11 cellular contexts compared by ENCODE assay signal in the genomic region with DNA sequence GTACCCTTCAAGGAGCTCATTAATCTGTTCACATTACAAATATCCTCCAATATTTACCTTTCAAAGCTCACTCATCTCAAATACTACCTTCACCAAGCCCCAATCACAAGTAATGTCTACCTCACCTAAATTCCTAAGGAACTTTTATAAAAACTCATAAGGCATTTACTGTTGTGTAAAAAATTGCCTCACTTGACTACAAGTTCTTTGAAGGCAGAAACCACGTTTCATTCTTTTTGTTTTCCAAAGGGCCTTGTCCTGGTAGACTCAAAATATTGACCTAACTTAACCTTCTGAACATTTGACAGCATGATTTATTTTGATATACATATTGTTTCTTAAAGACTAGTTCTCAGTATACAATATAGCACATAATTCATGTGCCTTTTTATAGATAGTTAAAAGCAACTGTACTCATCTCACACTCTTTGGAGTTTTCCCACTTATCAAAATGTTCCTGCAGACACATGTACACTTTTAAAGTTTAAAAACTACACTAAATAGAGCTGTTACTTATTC. TPM values are rescaled to one million over a fixed set of nuclear protein-coding genes. Genes with fewer than 3 reads are reported as not detected.
A peak's percentile ranks its signal among the peaks of the same experiment; 100 is the strongest.
DNase-seq lines count a peak whose midpoint lies in the region; ATAC-seq and TF ChIP-seq lines count a peak whose summit lies in the region.
"Had no signal": no experiment of that assay in that cellular context is flagged by ENCODE, and none has a peak within 500 bp of the region (broad histone marks: within the 10 kb centered on the region; RNA-seq: fewer than 3 reads in every experiment).

No MANE protein-coding gene starts in this region.

- peak overlapping the region; percentile 84 for H3K27ac Mint-ChIP-seq in activated naive CD4-positive, alpha-beta T cell treated with anti-CD3 and anti-CD28 coated beads, Interleukin-2, amount 50 U/mL, for 24 hours
- no peak overlapping the region for H3K27ac Mint-ChIP-seq in activated naive CD4-positive, alpha-beta T cell treated with anti-CD3 and anti-CD28 coated beads for 36 hours
- peak overlapping the region; percentile 33 for H3K27ac Mint-ChIP-seq in activated T-helper 17 cell treated with anti-CD3 and anti-CD28 coated beads, Interleukin-2, amount 50 U/mL, for 72 hours
- peak overlapping the region; percentile 37 for H3K27ac Mint-ChIP-seq in type B pancreatic cell
- H3K27ac Mint-ChIP-seq: activated CD4-positive, alpha-beta T cell treated with anti-CD3 and anti-CD28 coated beads for 36 hours had no signal

- H3K9me3 ChIP-seq in left lung = no peaks in the 10 kb centered on the region

- H3K27me3 Mint-ChIP-seq in activated naive CD4-positive, alpha-beta T cell treated with anti-CD3 and anti-CD28 coated beads, Interleukin-2, amount 50 U/mL, for 24 hours = no peaks in the 10 kb centered on the region
- no peaks in the 10 kb centered on the region for H3K27me3 Mint-ChIP-seq in activated naive CD4-positive, alpha-beta T cell treated with anti-CD3 and anti-CD28 coated beads for 36 hours (ENCODE audit: low read depth)
- no peaks in the 10 kb centered on the region for H3K27me3 Mint-ChIP-seq in activated T-helper 17 cell treated with anti-CD3 and anti-CD28 coated beads, Interleukin-2, amount 50 U/mL, for 72 hours
- H3K27me3 Mint-ChIP-seq in type B pancreatic cell = no peaks in the 10 kb centered on the region
- H3K27me3 Mint-ChIP-seq: activated CD4-positive, alpha-beta T cell treated with anti-CD3 and anti-CD28 coated beads for 36 hours had no signal

- no peaks in the 10 kb centered on the region for H3K36me3 Mint-ChIP-seq in activated naive CD4-positive, alpha-beta T cell treated with anti-CD3 and anti-CD28 coated beads, Interleukin-2, amount 50 U/mL, for 24 hours
- H3K36me3 Mint-ChIP-seq in activated naive CD4-positive, alpha-beta T cell treated with anti-CD3 and anti-CD28 coated beads for 36 hours (ENCODE audit: low read depth) = no peaks in the 10 kb centered on the region
- no peaks in the 10 kb centered on the region for H3K36me3 Mint-ChIP-seq in activated T-helper 17 cell treated with anti-CD3 and anti-CD28 coated beads, Interleukin-2, amount 50 U/mL, for 72 hours (ENCODE audit: low read depth)
- H3K36me3 Mint-ChIP-seq in type B pancreatic cell = peaks cover 3% of the 10 kb centered on the region

- no peak for ATAC-seq in activated T-helper 17 cell treated with anti-CD3 and anti-CD28 coated beads, Interleukin-2, amount 50 U/mL, for 72 hours (replicated peaks)
- ATAC-seq in left lung = no peak
- ATAC-seq: activated CD4-positive, alpha-beta T cell treated with anti-CD3 and anti-CD28 coated beads for 36 hours had no signal

- H3K4me3 ChIP-seq in left lung = no peak overlapping the region

- DNase-seq in activated naive CD4-positive, alpha-beta T cell treated with anti-CD3 and anti-CD28 coated beads for 36 hours = no peak
- DNase-seq in left lung (no peak), type B pancreatic cell (ENCODE audit: extremely low spot score, unreplicated experiment) (no peak), OCI-M2 (lab: John Stamatoyannopoulos, UW; ENCODE audit: unreplicated experiment) (no peak), anterior cingulate cortex (lab: John Stamatoyannopoulos, UW) (no peak), cerebellar cortex (ENCODE audit: low spot score) (no peak)
- DNase-seq: activated CD4-positive, alpha-beta T cell treated with anti-CD3 and anti-CD28 coated beads for 36 hours; SHP77 treated with DMSO at 0.1 percent for 48 hours; stimulated activated CD8-positive, alpha-beta memory T cell treated with anti-CD3 and anti-CD28 coated beads, Interleukin-4, amount 100 ng/mL, for 48 hours had no signal

- H3K4me3 Mint-ChIP-seq in activated naive CD4-positive, alpha-beta T cell treated with anti-CD3 and anti-CD28 coated beads, Interleukin-2, amount 50 U/mL, for 24 hours = peak overlapping the region; percentile 40
- H3K4me3 Mint-ChIP-seq in activated naive CD4-positive, alpha-beta T cell treated with anti-CD3 and anti-CD28 coated beads for 36 hours = no peak overlapping the region
- peak overlapping the region; percentile 84 for H3K4me3 Mint-ChIP-seq in activated T-helper 17 cell treated with anti-CD3 and anti-CD28 coated beads, Interleukin-2, amount 50 U/mL, for 72 hours
- H3K4me3 Mint-ChIP-seq in type B pancreatic cell = peak overlapping the region; percentile 99

- intact Hi-C loops in activated naive CD4-positive, alpha-beta T cell treated with anti-CD3 and anti-CD28 coated beads for 36 hours (cut with micrococcal nuclease) = loop anchor here (5.0 to 10.0 kb wide), 6 partner anchors 320 to 1972 kb away; a partner anchor contains a TSS
- intact Hi-C loops in left lung (cut with DNase I) = no loop called here

- H3K27ac ChIP-seq in left lung = peak overlapping the region; percentile 23 to 34

- TF ChIP-seq CTCF in left lung (IDR thresholded peaks at IDR 0.05) (no peak), type B pancreatic cell (conservative IDR thresholded peaks at IDR 0.05) (no peak)

- CTCF ChIA-PET in activated naive CD4-positive, alpha-beta T cell treated with anti-CD3 and anti-CD28 coated beads for 36 hours (lab: Charles Lee) = interaction anchor here (0.6 kb wide), 1 partner anchor 42 kb away, joined by 5 read pairs; no protein-coding TSS in a partner anchor

- peaks cover 0 to 42% of the 10 kb centered on the region in 2 donors for H3K4me1 ChIP-seq in left lung

- H3K9me3 Mint-ChIP-seq in activated naive CD4-positive, alpha-beta T cell treated with anti-CD3 and anti-CD28 coated beads, Interleukin-2, amount 50 U/mL, for 24 hours = no peaks in the 10 kb centered on the region
- H3K9me3 Mint-ChIP-seq in activated naive CD4-positive, alpha-beta T cell treated with anti-CD3 and anti-CD28 coated beads for 36 hours = no peaks in the 10 kb centered on the region
- no peaks in the 10 kb centered on the region for H3K9me3 Mint-ChIP-seq in activated T-helper 17 cell treated with anti-CD3 and anti-CD28 coated beads, Interleukin-2, amount 50 U/mL, for 72 hours
- H3K9me3 Mint-ChIP-seq in type B pancreatic cell = no peaks in the 10 kb centered on the region

- H3K36me3 ChIP-seq in left lung = no peaks in the 10 kb centered on the region

- peaks cover 64% of the 10 kb centered on the region for H3K4me1 Mint-ChIP-seq in activated naive CD4-positive, alpha-beta T cell treated with anti-CD3 and anti-CD28 coated beads, Interleukin-2, amount 50 U/mL, for 24 hours
- H3K4me1 Mint-ChIP-seq in activated naive CD4-positive, alpha-beta T cell treated with anti-CD3 and anti-CD28 coated beads for 36 hours (ENCODE audit: low read depth) = peaks cover 51% of the 10 kb centered on the region
- peaks cover 25% of the 10 kb centered on the region for H3K4me1 Mint-ChIP-seq in activated T-helper 17 cell treated with anti-CD3 and anti-CD28 coated beads, Interleukin-2, amount 50 U/mL, for 72 hours
- H3K4me1 Mint-ChIP-seq in type B pancreatic cell (ENCODE audit: unreplicated experiment) = peaks cover 23% of the 10 kb centered on the region

- no peaks in the 10 kb centered on the region for H3K27me3 ChIP-seq in left lung

RNA-seq across cellular contexts. Expression of a gene that starts 2.5 kb away (rescaled TPM):
- total RNA-seq in activated naive CD4-positive, alpha-beta T cell treated with anti-CD3 and anti-CD28 coated beads for 36 hours = 10 to 100 TPM; 32.6 to 35.6 TPM
- total RNA-seq in activated T-helper 17 cell treated with anti-CD3 and anti-CD28 coated beads, Interleukin-2, amount 50 U/mL, for 72 hours = 10 to 100 TPM; 37.9 to 43.1 TPM
- total RNA-seq in left lung (10 to 100 TPM; 50.5 to 59.5 TPM), type B pancreatic cell (ENCODE audit: low replicate concordance) (46.6 and 66.3 TPM in 2 replicates)

RNA-seq across cellular contexts. Expression of a gene that starts 22.3 kb away (rescaled TPM):
- 1 to 10 TPM; 7.7 to 8.8 TPM for total RNA-seq in activated naive CD4-positive, alpha-beta T cell treated with anti-CD3 and anti-CD28 coated beads for 36 hours
- 10 to 100 TPM in 1 of 2 donors, 1 to 10 TPM in 1; 9.5 to 13.9 TPM for total RNA-seq in activated T-helper 17 cell treated with anti-CD3 and anti-CD28 coated beads, Interleukin-2, amount 50 U/mL, for 72 hours
- 10 to 100 TPM; 15.5 to 16.4 TPM for total RNA-seq in left lung
- total RNA-seq in type B pancreatic cell (ENCODE audit: low replicate concordance) = 14.5 and 15.0 TPM in 2 replicates
